ENCODE assay signal across 9 cellular contexts in the genomic region with DNA sequence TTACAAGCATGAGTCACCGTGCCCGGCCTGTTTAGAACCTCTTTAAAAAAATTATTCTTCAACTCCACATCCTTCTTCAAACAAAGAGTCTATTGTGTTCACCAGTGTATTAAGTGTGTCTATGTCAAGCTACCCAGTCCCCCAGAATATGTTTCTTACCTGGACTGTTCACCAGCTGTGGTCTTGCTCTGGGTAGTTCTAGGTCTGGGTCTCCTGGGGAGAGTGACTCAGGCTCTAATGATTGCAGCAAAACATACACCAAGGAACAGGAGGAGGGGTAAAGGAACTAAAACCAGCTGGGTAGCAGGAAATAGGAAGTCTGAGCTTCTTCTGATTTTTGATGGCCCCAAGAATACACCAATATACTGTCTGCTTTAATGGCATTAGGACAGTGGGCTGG. TPM values are rescaled to one million over a fixed set of nuclear protein-coding genes. Genes with fewer than 3 reads are reported as not detected.
DNase-seq lines count a peak whose midpoint lies in the region; ATAC-seq, FAIRE-seq and TF ChIP-seq lines count a peak whose summit lies in the region.
"Had no signal": no experiment of that assay in that cellular context is flagged by ENCODE, and none has a peak within 500 bp of the region (broad histone marks: within the 10 kb centered on the region; RNA-seq: fewer than 3 reads in every experiment).

A gene with protein sequence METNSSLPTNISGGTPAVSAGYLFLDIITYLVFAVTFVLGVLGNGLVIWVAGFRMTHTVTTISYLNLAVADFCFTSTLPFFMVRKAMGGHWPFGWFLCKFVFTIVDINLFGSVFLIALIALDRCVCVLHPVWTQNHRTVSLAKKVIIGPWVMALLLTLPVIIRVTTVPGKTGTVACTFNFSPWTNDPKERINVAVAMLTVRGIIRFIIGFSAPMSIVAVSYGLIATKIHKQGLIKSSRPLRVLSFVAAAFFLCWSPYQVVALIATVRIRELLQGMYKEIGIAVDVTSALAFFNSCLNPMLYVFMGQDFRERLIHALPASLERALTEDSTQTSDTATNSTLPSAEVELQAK (minus strand): TSS at position 224 of the 400 bp plus-strand sequence. CDS start 4,884 bp downstream, outside the sequence.

- TF ChIP-seq RAD21 in K562 (CRISPR knock-in tag; conservative IDR thresholded peaks at IDR 0.05 in 1 of 2, IDR thresholded peaks at IDR 0.05 in 1 of 2): no peak

- 13% methylated on average over 2 of the region's 2 CpGs for WGBS in K562 (ENCODE audit: insufficient coverage, low coverage, missing lambda C conversion rate)

- no peak for TF ChIP-seq EP300 in K562 (IDR thresholded peaks at IDR 0.05; ENCODE audit: low read length)

- no peaks in the 10 kb centered on the region for H3K9me1 ChIP-seq in K562 (ENCODE audit: control insufficient read depth, insufficient read depth, low read length)

- H3K79me2 ChIP-seq in K562 (ENCODE audit: control insufficient read depth, insufficient read depth, low read length): no peaks in the 10 kb centered on the region

- no peaks in the 10 kb centered on the region for H3K9me3 ChIP-seq in K562 (replicated peaks; ENCODE audit: control insufficient read depth, insufficient read depth, low read depth, low read length)

- POLR2A ChIA-PET in K562 (lab: Yijun Ruan, JAX): no interaction called here

- FAIRE-seq in K562 (lab: Jason Lieb, UNC): no peak

- H3K4me1 ChIP-seq in K562 (replicated peaks in 1 of 2; ENCODE audit: control insufficient read depth in 2 of 2, insufficient read depth in 2 of 2, low read length in 2 of 2): peaks cover 0 to 9% of the 10 kb centered on the region in 2 experiments; a peak in 2 of 5 replicates

- peaks cover under 1 to 5% of the 10 kb centered on the region in 2 experiments; a peak in 1 of 5 replicates for H3K27me3 ChIP-seq in K562 (ENCODE audit: control insufficient read depth in 2 of 2, insufficient read depth in 2 of 2, low read length in 2 of 2)

- peak; percentile 89 for DNase-seq in M059J (ENCODE audit: low read depth)
- no peak for DNase-seq in K562 (ENCODE audit: extremely low read depth in 1 of 4, low spot score in 3 of 4)
- DNase-seq in left lobe of liver (ENCODE audit: low spot score): no peak
- peak; percentile 8 for DNase-seq in superior temporal gyrus (ENCODE audit: extremely low spot score)
- DNase-seq in NCI-H1048 (lab: John Stamatoyannopoulos, UW): no peak
- no peak for DNase-seq in NCI-H128 (lab: John Stamatoyannopoulos, UW; ENCODE audit: unreplicated experiment)
- DNase-seq: NCI-H2107 had no signal

- H4K20me1 ChIP-seq in K562 (replicated peaks; ENCODE audit: control insufficient read depth, insufficient read depth, low read length): no peaks in the 10 kb centered on the region

- H3K27ac ChIP-seq in K562 (ENCODE audit: extremely low read depth, low read depth, low read length): no peak within 1 kb of the TSS

- intact Hi-C loops in K562 (cut with micrococcal nuclease): no loop called here

- no peaks in the 10 kb centered on the region for H3K36me3 ChIP-seq in K562 (ENCODE audit: control insufficient read depth, insufficient read depth, low read length)

- TF ChIP-seq CTCF in K562 (IDR thresholded peaks at IDR 0.05 in 2 of 3, conservative IDR thresholded peaks at IDR 0.05 in 1 of 3; ENCODE audit: insufficient read depth in 2 of 3, low read depth in 1 of 3, low read length in 3 of 3): no peak

- CTCF ChIA-PET in K562 (lab: Yijun Ruan, JAX; ENCODE audit: low intra/inter-chr PET ratio): no interaction called here

- no TSS peak for BruUV-seq in K562 (replicated peaks; lab: Mats Ljungman, UMichigan)

- in situ Hi-C loops in K562 (cut with MboI): no loop called here

- ATAC-seq in K562: no peak
- peak; percentile 48 for ATAC-seq in left lobe of liver
- no peak for ATAC-seq in GM18519 (IDR thresholded peaks at IDR 0.05; ENCODE audit: low FRiP score, unreplicated experiment)
- no peak for ATAC-seq in HG02623 (IDR thresholded peaks at IDR 0.05; ENCODE audit: unreplicated experiment)

- H3K4me3 ChIP-seq in K562: no peak within 1 kb of the TSS

- no peak within 1 kb of the TSS for H3K9ac ChIP-seq in K562 (ENCODE audit: insufficient read depth in 1 of 2, low read depth in 2 of 2, low read length in 2 of 2)

- TF ChIP-seq POLR2A in K562 (conservative IDR thresholded peaks at IDR 0.05): no peak

- H3K4me2 ChIP-seq in K562 (ENCODE audit: insufficient read depth, low read length): no peak within 1 kb of the TSS

- peak within 1 kb of the TSS; percentile 67; the same call in 1 of the 2 replicates for H2AFZ ChIP-seq in K562 (ENCODE audit: low read depth, low read length)

TF ChIP-seq in K562, 482 proteins besides CTCF, POLR2A, EP300 and RAD21:
- no peak for TF ChIP-seq KDM5B (IDR thresholded peaks at IDR 0.05; ENCODE audit: insufficient replicate concordance, low read depth, low read length)
- TF ChIP-seq, protein P1, sequence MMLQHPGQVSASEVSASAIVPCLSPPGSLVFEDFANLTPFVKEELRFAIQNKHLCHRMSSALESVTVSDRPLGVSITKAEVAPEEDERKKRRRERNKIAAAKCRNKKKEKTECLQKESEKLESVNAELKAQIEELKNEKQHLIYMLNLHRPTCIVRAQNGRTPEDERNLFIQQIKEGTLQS (IDR thresholded peaks at IDR 0.05): peak; percentile 52; the same call in 1 of the 2 replicates
- TF ChIP-seq, protein P1 (CRISPR knock-in tag; conservative IDR thresholded peaks at IDR 0.05): no peak
- TF ChIP-seq, protein P2, sequence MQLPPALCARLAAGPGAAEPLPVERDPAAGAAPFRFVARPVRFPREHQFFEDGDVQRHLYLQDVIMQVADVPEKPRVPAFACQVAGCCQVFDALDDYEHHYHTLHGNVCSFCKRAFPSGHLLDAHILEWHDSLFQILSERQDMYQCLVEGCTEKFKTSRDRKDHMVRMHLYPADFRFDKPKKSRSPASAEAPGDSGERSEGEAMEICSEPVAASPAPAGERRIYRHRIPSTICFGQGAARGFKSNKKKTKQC (CRISPR knock-in tag; IDR thresholded peaks at IDR 0.05): no peak
- no peak for TF ChIP-seq PTRF (tag; IDR thresholded peaks at IDR 0.05)
TF ChIP-seq in K562: peak in this region for 1.

RNA-seq across cellular contexts. Expression of the gene that starts here (rescaled TPM):
- 3.6 and 3.8 TPM in 2 replicates for total RNA-seq in M059J (2014; rRNA removed; shearing (Covaris generic))
- total RNA-seq in K562 (2011; cell fraction: chromatin; rRNA removed; ENCODE audit: low replicate concordance): not detected in 2 replicates
- not detected in 2 replicates for total RNA-seq in K562 (2011; cell fraction: nucleolus; rRNA removed)
- total RNA-seq in K562 (2011; cell fraction: nucleoplasm; rRNA removed): not detected in 2 replicates
- total RNA-seq in K562 (2014; rRNA removed): not detected in 2 replicates
- total RNA-seq in K562 (2014; rRNA removed; fragmentation: Illumina TruSeq; extraction: Trizol): not detected in 2 replicates
- total RNA-seq in K562 (2015; rRNA removed; fragmentation: Illumina TruSeq; extraction: Trizol): 0.25 TPM in 1 of 2 replicates, not detected in the other
- 0.18 TPM in 1 of 2 replicates, not detected in the other for total RNA-seq in K562 (2021)
- polyA plus RNA-seq in K562 (2011; rRNA removed): 0.04 TPM in 1 of 2 replicates, not detected in the other
- polyA plus RNA-seq in K562 (2011; cell fraction: cytosol; rRNA removed): 0.07 and 0.12 TPM in 2 replicates
- polyA plus RNA-seq in K562 (2011; cell fraction: nucleus; rRNA removed): not detected in 2 replicates
- polyA plus RNA-seq in K562 (2012): 0.07 and 0.19 TPM in 2 replicates
- polyA plus RNA-seq in K562 (2014; fragmentation: Illumina TruSeq; extraction: Trizol): 0.06 and 0.12 TPM in 2 replicates
- under 1 TPM; 0.10 to 0.14 TPM for polyA plus RNA-seq in K562 (2014; fragmentation: Nextera tagmentation; extraction: Ambion mirVana)
- polyA plus RNA-seq in K562 (2014; rRNA removed): 1.7 TPM in 1 of 2 replicates, not detected in the other
- polyA minus RNA-seq in K562 (2011; rRNA and poly(A)+ RNA removed): 0.14 and 0.15 TPM in 2 replicates
- not detected in 2 replicates for polyA minus RNA-seq in K562 (2011; cell fraction: cytosol; rRNA and poly(A)+ RNA removed)
- polyA minus RNA-seq in K562 (2011; cell fraction: nucleus; rRNA and poly(A)+ RNA removed): not detected in 2 replicates
- total RNA-seq in left lobe of liver: 1.4 TPM

Comparison
In these comparisons a context has a peak if more than half of its experiments do, and no peak if none do; other contexts are left out.
1. DNase-seq: peak in M059J (single experiment) and superior temporal gyrus (single experiment); none in K562 (0 of 4), left lobe of liver (single experiment), NCI-H1048 (single experiment) and NCI-H128 (single experiment).